17 cellular contexts compared by ENCODE assay signal in the genomic region with DNA sequence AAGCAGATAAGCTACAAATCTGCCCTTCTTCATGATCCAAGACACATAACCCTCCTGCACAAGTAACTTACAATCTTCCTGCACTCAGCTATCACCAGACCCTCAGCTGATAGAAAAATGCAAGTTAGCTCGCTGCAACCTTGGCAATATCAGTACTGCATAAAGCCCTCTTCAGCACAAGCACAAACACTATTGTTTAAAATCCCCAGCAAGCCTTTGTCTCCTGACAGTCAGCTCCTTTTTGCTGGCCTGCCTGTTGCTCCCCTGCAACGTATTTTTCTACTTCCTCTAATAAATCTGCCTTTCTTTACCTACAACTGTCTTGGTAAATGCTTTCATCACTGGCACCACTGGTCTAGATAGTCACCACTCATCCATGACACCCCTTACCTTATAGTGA. TPM values are rescaled to one million over a fixed set of nuclear protein-coding genes. Genes with fewer than 3 reads are reported as not detected.
DNase-seq lines count a peak whose midpoint lies in the region; ATAC-seq lines count a peak whose summit lies in the region.
"Had no signal": no experiment of that assay in that cellular context is flagged by ENCODE, and none has a peak within 500 bp of the region (broad histone marks: within the 10 kb centered on the region; RNA-seq: fewer than 3 reads in every experiment).

No MANE protein-coding gene starts in this region.

- no peak for ATAC-seq in GM18861 (IDR thresholded peaks at IDR 0.05; ENCODE audit: unreplicated experiment)
- no peak for ATAC-seq in HG02571 (IDR thresholded peaks at IDR 0.05; ENCODE audit: unreplicated experiment)
- ATAC-seq: HCT116 had no signal

- peak; percentile 33 for DNase-seq in SK-MEL-5 (ENCODE audit: low read depth, low spot score)
- peak; percentile 59 for DNase-seq in medulla oblongata (ENCODE audit: extremely low spot score)
- DNase-seq in pons (ENCODE audit: low spot score): peak; percentile 84
- DNase-seq in mucosa of gallbladder (ENCODE audit: low spot score): no peak
- DNase-seq in HT-29 (ENCODE audit: low spot score): no peak
- DNase-seq: ACHN; CD4-positive, alpha-beta T cell; DMS153; DMS79; GDM1; GOT3; H7; HFFc6; KBM-7 had no signal

- in situ Hi-C loops in SK-MEL-5 (cut with HindIII; ENCODE audit: low pct_unique_long_range_greater_than_20kb, low sequenced_read_pairs): no loop called here

RNA-seq across cellular contexts. Expression of a gene that starts 59.8 kb away (rescaled TPM):
- total RNA-seq in SK-MEL-5 (2014; rRNA removed; shearing (Covaris generic)): 288 and 335 TPM in 2 replicates
- polyA plus RNA-seq in SK-MEL-5 (2015; cell fraction: cytosol; rRNA removed): 241 and 282 TPM in 2 replicates
- polyA plus RNA-seq in SK-MEL-5 (2015; cell fraction: nucleus; rRNA removed): 227 and 229 TPM in 2 replicates
- 19.4 TPM for total RNA-seq in mucosa of gallbladder
- 0.68 and 1.4 TPM in 2 replicates for total RNA-seq in HT-29 (2014; rRNA removed; shearing (Covaris generic))

Comparison
In these comparisons a context has a peak if more than half of its experiments do, and no peak if none do; other contexts are left out.
1. DNase-seq: peak in SK-MEL-5 (single experiment), medulla oblongata (single experiment) and pons (single experiment); none in mucosa of gallbladder (single experiment) and HT-29 (single experiment).
2. RNA of a gene that starts 59.8 kb away (total RNA-seq): 288 to 335 TPM in SK-MEL-5; 19.4 TPM in mucosa of gallbladder (single experiment) and 0.68 to 1.4 TPM in HT-29; every median in the first group is over 10 times any median in the second.